1 cellular context compared by ENCODE assay signal in genomic region chr20:62704341-62704948, GRCh38.
TF ChIP-seq lines count a peak whose summit lies in the region.

No MANE protein-coding gene starts in this region.

TF ChIP-seq in SK-N-SH treated with all-trans-retinoic acid at 6 μM for 48 hours, 23 proteins besides CTCF, POLR2A, EP300 and RAD21 (continued from another document):
- TF ChIP-seq, protein P1, sequence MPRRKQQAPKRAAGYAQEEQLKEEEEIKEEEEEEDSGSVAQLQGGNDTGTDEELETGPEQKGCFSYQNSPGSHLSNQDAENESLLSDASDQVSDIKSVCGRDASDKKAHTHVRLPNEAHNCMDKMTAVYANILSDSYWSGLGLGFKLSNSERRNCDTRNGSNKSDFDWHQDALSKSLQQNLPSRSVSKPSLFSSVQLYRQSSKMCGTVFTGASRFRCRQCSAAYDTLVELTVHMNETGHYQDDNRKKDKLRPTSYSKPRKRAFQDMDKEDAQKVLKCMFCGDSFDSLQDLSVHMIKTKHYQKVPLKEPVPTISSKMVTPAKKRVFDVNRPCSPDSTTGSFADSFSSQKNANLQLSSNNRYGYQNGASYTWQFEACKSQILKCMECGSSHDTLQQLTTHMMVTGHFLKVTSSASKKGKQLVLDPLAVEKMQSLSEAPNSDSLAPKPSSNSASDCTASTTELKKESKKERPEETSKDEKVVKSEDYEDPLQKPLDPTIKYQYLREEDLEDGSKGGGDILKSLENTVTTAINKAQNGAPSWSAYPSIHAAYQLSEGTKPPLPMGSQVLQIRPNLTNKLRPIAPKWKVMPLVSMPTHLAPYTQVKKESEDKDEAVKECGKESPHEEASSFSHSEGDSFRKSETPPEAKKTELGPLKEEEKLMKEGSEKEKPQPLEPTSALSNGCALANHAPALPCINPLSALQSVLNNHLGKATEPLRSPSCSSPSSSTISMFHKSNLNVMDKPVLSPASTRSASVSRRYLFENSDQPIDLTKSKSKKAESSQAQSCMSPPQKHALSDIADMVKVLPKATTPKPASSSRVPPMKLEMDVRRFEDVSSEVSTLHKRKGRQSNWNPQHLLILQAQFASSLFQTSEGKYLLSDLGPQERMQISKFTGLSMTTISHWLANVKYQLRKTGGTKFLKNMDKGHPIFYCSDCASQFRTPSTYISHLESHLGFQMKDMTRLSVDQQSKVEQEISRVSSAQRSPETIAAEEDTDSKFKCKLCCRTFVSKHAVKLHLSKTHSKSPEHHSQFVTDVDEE (CRISPR knock-in tag; IDR thresholded peaks at IDR 0.05): no peak; the same call in 1 of the 2 replicates
- no peak for TF ChIP-seq ZFP3 (CRISPR knock-in tag; IDR thresholded peaks at IDR 0.05)
- no peak for TF ChIP-seq RARB (CRISPR knock-in tag; IDR thresholded peaks at IDR 0.05)
